ENCODE assay signal across 2 cellular contexts in genomic region chr20:61295249-61295648, GRCh38.
TF ChIP-seq lines count a peak whose summit lies in the region.

No MANE protein-coding gene starts in this region.

TF ChIP-seq in PFSK-1, 5 proteins besides CTCF, POLR2A, EP300 and RAD21:
- TF ChIP-seq SIN3A (IDR thresholded peaks at IDR 0.05; ENCODE audit: borderline replicate concordance, insufficient read depth, low read length): peak; percentile 17; the same call in 1 of the 2 replicates
- TF ChIP-seq FOXP2 (optimal IDR thresholded peaks at IDR 0.05; ENCODE audit: borderline replicate concordance, extremely low read depth, extremely low read length, insufficient read depth): no peak

TF ChIP-seq in H1, 55 proteins besides CTCF, POLR2A, EP300 and RAD21 (continued from another document):
- TF ChIP-seq GABPA (IDR thresholded peaks at IDR 0.05; ENCODE audit: borderline replicate concordance, insufficient read depth, low read length) (no peak), CEBPB (IDR thresholded peaks at IDR 0.05; ENCODE audit: low read depth, low read length) (0 out of 2 replicates have a peak, but pooled peaks have one; percentile 38), KDM4A (IDR thresholded peaks at IDR 0.05; ENCODE audit: low read depth, low read length, severe bottlenecking) (no peak)
